In the genomic region with DNA sequence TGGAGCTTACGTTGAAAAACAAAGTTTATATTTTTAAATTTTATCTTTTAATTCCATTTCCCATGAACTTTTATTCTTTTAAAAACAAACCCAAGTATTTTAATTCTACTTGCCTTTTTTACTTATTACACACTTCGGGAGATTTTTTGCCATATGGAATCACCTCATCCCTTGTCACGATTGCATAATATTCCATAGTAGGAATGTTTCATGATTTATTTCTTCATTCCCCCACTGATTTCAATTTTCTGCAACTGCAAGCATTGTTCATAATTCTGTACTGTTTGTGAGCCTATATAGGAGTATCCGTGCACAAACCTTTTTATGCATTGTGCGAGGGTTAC, we compare ENCODE assay signal across 8 cellular contexts. TPM values are rescaled to one million over a fixed set of nuclear protein-coding genes. Genes with fewer than 3 reads are reported as not detected.
A peak's percentile ranks its signal among the peaks of the same experiment; 100 is the strongest.
DNase-seq lines count a peak whose midpoint lies in the region; ATAC-seq and TF ChIP-seq lines count a peak whose summit lies in the region.

No MANE protein-coding gene starts in this region.

- CTCF ChIA-PET in activated naive CD4-positive, alpha-beta T cell treated with anti-CD3 and anti-CD28 coated beads for 36 hours (lab: Charles Lee), result no interaction called here

- ATAC-seq in body of pancreas, result no peak
- no peak for ATAC-seq in memory B cell (ENCODE audit: low read depth)

- no peaks in the 10 kb centered on the region for H3K27me3 ChIP-seq in body of pancreas

- no peaks in the 10 kb centered on the region for H3K9me3 ChIP-seq in body of pancreas

- H3K36me3 Mint-ChIP-seq in activated naive CD4-positive, alpha-beta T cell treated with anti-CD3 and anti-CD28 coated beads for 36 hours (ENCODE audit: low read depth), result no peaks in the 10 kb centered on the region
- no peaks in the 10 kb centered on the region for H3K36me3 Mint-ChIP-seq in memory B cell
- peaks cover 2% of the 10 kb centered on the region for H3K36me3 Mint-ChIP-seq in type B pancreatic cell

- H3K36me3 ChIP-seq in body of pancreas (replicated peaks in 1 of 2; ENCODE audit: insufficient read depth in 1 of 2, low read depth in 2 of 2), result no peaks in the 10 kb centered on the region

- peak overlapping the region; percentile 88 for H3K27ac Mint-ChIP-seq in activated naive CD4-positive, alpha-beta T cell treated with anti-CD3 and anti-CD28 coated beads for 36 hours
- H3K27ac Mint-ChIP-seq in memory B cell, result peak overlapping the region; percentile 98
- H3K27ac Mint-ChIP-seq in type B pancreatic cell, result peak overlapping the region; percentile 99

- peak overlapping the region; percentile 89 for H3K4me3 Mint-ChIP-seq in activated naive CD4-positive, alpha-beta T cell treated with anti-CD3 and anti-CD28 coated beads for 36 hours
- H3K4me3 Mint-ChIP-seq in memory B cell (peak overlapping the region; percentile 96), type B pancreatic cell (peak overlapping the region; percentile 93)

- H3K4me3 ChIP-seq in body of pancreas, result peak overlapping the region in 1 of 2 donors; percentile 9

- H3K27ac ChIP-seq in body of pancreas, result peak overlapping the region; percentile 96 to 99 (median 98)

- peaks cover 28% of the 10 kb centered on the region for H3K4me1 ChIP-seq in body of pancreas

- TF ChIP-seq POLR2A in body of pancreas (IDR thresholded peaks at IDR 0.05), result no peak

- intact Hi-C loops in activated naive CD4-positive, alpha-beta T cell treated with anti-CD3 and anti-CD28 coated beads for 36 hours (cut with micrococcal nuclease), result loop anchor here (1.0 to 10.0 kb wide), 10 partner anchors 251 to 1506 kb away; partner anchors contain the start of genes ATP1B3, NMNAT3, PXYLP1 and RNF7
- intact Hi-C loops in body of pancreas (cut with DNase I), result no loop called here

- WGBS in body of pancreas, 2 donors, result 33 to 36% methylated on average over 5 of the region's 5 CpGs

- DNase-seq in activated naive CD4-positive, alpha-beta T cell treated with anti-CD3 and anti-CD28 coated beads for 36 hours, result no peak
- DNase-seq in activated naive CD4-positive, alpha-beta T cell treated with anti-CD3 and anti-CD28 coated beads, Interleukin-2, amount 50 U/mL, for 16 hours, result no peak
- no peak for DNase-seq in body of pancreas
- DNase-seq in memory B cell (ENCODE audit: low spot score in 2 of 2), result no peak
- DNase-seq in type B pancreatic cell (ENCODE audit: extremely low spot score, unreplicated experiment), result no peak
- DNase-seq in SIG-M5 treated with dmso at 0.1 percent for 504 hours (lab: John Stamatoyannopoulos, UW; ENCODE audit: unreplicated experiment), result no peak
- no peak for DNase-seq in T1000 (lab: John Stamatoyannopoulos, UW)
- no peak for DNase-seq in LoVo (ENCODE audit: low spot score)

- H3K9me3 Mint-ChIP-seq in activated naive CD4-positive, alpha-beta T cell treated with anti-CD3 and anti-CD28 coated beads for 36 hours, result peaks cover 2% of the 10 kb centered on the region
- H3K9me3 Mint-ChIP-seq in memory B cell (peaks cover 3% of the 10 kb centered on the region), type B pancreatic cell (peaks cover 7% of the 10 kb centered on the region)

- H3K4me1 Mint-ChIP-seq in activated naive CD4-positive, alpha-beta T cell treated with anti-CD3 and anti-CD28 coated beads for 36 hours (ENCODE audit: low read depth), result peaks cover 29% of the 10 kb centered on the region
- H3K4me1 Mint-ChIP-seq in memory B cell, result peaks cover 17% of the 10 kb centered on the region
- peaks cover 10% of the 10 kb centered on the region for H3K4me1 Mint-ChIP-seq in type B pancreatic cell (ENCODE audit: unreplicated experiment)

- no peaks in the 10 kb centered on the region for H3K27me3 Mint-ChIP-seq in activated naive CD4-positive, alpha-beta T cell treated with anti-CD3 and anti-CD28 coated beads for 36 hours (ENCODE audit: low read depth)
- H3K27me3 Mint-ChIP-seq in memory B cell (no peaks in the 10 kb centered on the region), type B pancreatic cell (no peaks in the 10 kb centered on the region)

- TF ChIP-seq CTCF in body of pancreas (IDR thresholded peaks at IDR 0.05), result no peak
- TF ChIP-seq CTCF in type B pancreatic cell (conservative IDR thresholded peaks at IDR 0.05), result no peak

RNA-seq across cellular contexts. Expression of gene SLC25A36, which starts 0.6 kb away (rescaled TPM):
- 10 to 100 TPM; 48.7 to 50.1 TPM for total RNA-seq in activated naive CD4-positive, alpha-beta T cell treated with anti-CD3 and anti-CD28 coated beads for 36 hours
- total RNA-seq in body of pancreas, result 100 to 1,000 TPM in 1 of 2 donors, 10 to 100 TPM in 1; 84.0 to 111 TPM
- total RNA-seq in type B pancreatic cell (ENCODE audit: low replicate concordance), result 84.4 and 98.4 TPM in 2 replicates
